8 cellular contexts compared by ENCODE assay signal in genomic region chr11:27234043-27234668, GRCh38.
A peak's percentile ranks its signal among the peaks of the same experiment; 100 is the strongest.
DNase-seq lines count a peak whose midpoint lies in the region; ATAC-seq and TF ChIP-seq lines count a peak whose summit lies in the region.

No MANE protein-coding gene starts in this region.

- H3K4me1 ChIP-seq in fibroblast of lung (ENCODE audit: control insufficient read depth, extremely low read depth, insufficient read depth, low read length), result peaks cover 8% of the 10 kb centered on the region

- peak in 1 of 2 donors; percentile 9 for TF ChIP-seq CTCF in fibroblast of lung (conservative IDR thresholded peaks at IDR 0.05 in 1 of 2, IDR thresholded peaks at IDR 0.05 in 1 of 2; ENCODE audit: low read depth in 1 of 2, low read length in 2 of 2)

- H3K4me3 ChIP-seq in fibroblast of lung (replicated peaks in 1 of 4; ENCODE audit: control extremely low read depth in 1 of 4, insufficient read depth in 1 of 4, low read depth in 3 of 4, low read length in 4 of 4) (no peak overlapping the region), skin epidermis (no peak overlapping the region)

- H3K9ac ChIP-seq in fibroblast of lung (ENCODE audit: insufficient read depth, low read length), result no peak overlapping the region

- DNase-seq in DMS 273 treated with DMSO at 0.1 percent for 48 hours (lab: John Stamatoyannopoulos, UW) (peak; percentile 90), NCI-H69 (lab: John Stamatoyannopoulos, UW) (peak; percentile 98), fibroblast of lung (ENCODE audit: low read depth in 2 of 2) (peak; percentile 82 to 100), foreskin melanocyte (no peak)
- no peak for DNase-seq in activated T-cell treated with anti-CD3 and anti-CD28 coated beads, Interleukin-2, amount 50 U/mL, for 1 hour

- H3K27ac ChIP-seq in fibroblast of lung (ENCODE audit: insufficient read depth, low read length), result no peak overlapping the region
- peak overlapping the region in 16 of 21 experiments; percentile 0 to 81 (median 40) for H3K27ac ChIP-seq in skin epidermis

- no peak overlapping the region for H2AFZ ChIP-seq in fibroblast of lung (ENCODE audit: low read length)

- H3K9me3 ChIP-seq in fibroblast of lung (ENCODE audit: control insufficient read depth, insufficient read depth, low read depth, low read length), result no peaks in the 10 kb centered on the region

- no peaks in the 10 kb centered on the region for H3K27me3 ChIP-seq in fibroblast of lung (ENCODE audit: control insufficient read depth, insufficient read depth, low read length)

- no peak overlapping the region for H3K4me2 ChIP-seq in fibroblast of lung (ENCODE audit: extremely low read depth, insufficient read depth, low read length)

- no peaks in the 10 kb centered on the region for H3K36me3 ChIP-seq in fibroblast of lung (ENCODE audit: control insufficient read depth, insufficient read depth, low read length)

- ATAC-seq in GM19397 (IDR thresholded peaks at IDR 0.05; ENCODE audit: unreplicated experiment) (peak; percentile 95), HG03196 (IDR thresholded peaks at IDR 0.05; ENCODE audit: unreplicated experiment) (peak; percentile 87)

- H4K20me1 ChIP-seq in fibroblast of lung (ENCODE audit: control insufficient read depth, extremely low read depth, insufficient read depth, low read length), result no peaks in the 10 kb centered on the region

- H3K79me2 ChIP-seq in fibroblast of lung (ENCODE audit: control insufficient read depth, insufficient read depth, low read length), result no peaks in the 10 kb centered on the region

Comparison
In these comparisons a context has a peak if more than half of its experiments do, and no peak if none do; other contexts are left out.
1. DNase-seq: peak in DMS 273 treated with DMSO at 0.1 percent for 48 hours (single experiment), NCI-H69 (single experiment) and fibroblast of lung (2 of 2); none in foreskin melanocyte (single experiment) and activated T-cell treated with anti-CD3 and anti-CD28 coated beads, Interleukin-2, amount 50 U/mL, for 1 hour (single experiment).